26 cellular contexts compared by ENCODE assay signal in genomic region chr1:152806576-152806975, GRCh38. TPM values are rescaled to one million over a fixed set of nuclear protein-coding genes. Genes with fewer than 3 reads are reported as not detected.
"Had no signal": no experiment of that assay in that cellular context is flagged by ENCODE, and none has a peak within 500 bp of the region (broad histone marks: within the 10 kb centered on the region; RNA-seq: fewer than 3 reads in every experiment).

Gene LCE1C (minus strand): TSS chr1:152806651. CDS start chr1:152805478, 1,173 bp downstream.

- H3K4me1 ChIP-seq: SJSA1 had no signal

- DNase-seq: activated CD4-positive, alpha-beta T cell treated with anti-CD3 and anti-CD28 coated beads for 4 hours; activated CD8-positive, alpha-beta memory T cell treated with anti-CD3 and anti-CD28 coated beads, Interleukin-2, amount 50 U/mL, for 4 hours; activated CD8-positive, alpha-beta T cell treated with anti-CD3 and anti-CD28 coated beads for 36 hours; activated naive CD8-positive, alpha-beta T cell treated with anti-CD3 and anti-CD28 coated beads, Interleukin-2, amount 50 U/mL, for 24 hours; amniotic stem cell; cerebellar nuclear complex; MM.1S; NCI-H1105; NCI-H1436; NCI-H1694 treated with DMSO at 0.1 percent for 48 hours; NCI-H2029 treated with DMSO at 0.1 percent for 48 hours; NCI-H526; NCI-H774; RPMI8226; SHP77; SW 1271 had no signal

- H3K36me3 ChIP-seq: SJSA1 had no signal

- H3K27me3 ChIP-seq: SJSA1 had no signal

- H3K4me3 ChIP-seq: SJSA1 had no signal

- H3K27ac ChIP-seq: KMS-11, SJSA1 had no signal

- ATAC-seq: activated CD4-positive, CD25-positive, alpha-beta regulatory T cell treated with anti-CD3 and anti-CD28 coated beads, Interleukin-2, amount 50 U/mL, for 24 hours; activated CD8-positive, alpha-beta T cell treated with anti-CD3 and anti-CD28 coated beads for 36 hours; activated naive CD4-positive, alpha-beta T cell treated with anti-CD3 and anti-CD28 coated beads, Interleukin-2, amount 50 U/mL, for 72 hours; activated naive CD8-positive, alpha-beta T cell treated with anti-CD3 and anti-CD28 coated beads, Interleukin-2, amount 50 U/mL, for 24 hours; Panc1; SK-N-SH treated with all-trans-retinoic acid at 6 μM for 48 hours had no signal

- H3K9me3 ChIP-seq: SJSA1 had no signal

RNA-seq across cellular contexts. Expression of gene LCE1C, which starts in this region (rescaled TPM):
- total RNA-seq: activated CD8-positive, alpha-beta T cell treated with anti-CD3 and anti-CD28 coated beads for 36 hours; activated naive CD4-positive, alpha-beta T cell treated with anti-CD3 and anti-CD28 coated beads, Interleukin-2, amount 50 U/mL, for 72 hours; astrocyte; cardiac septum; NCI-H460; OCI-LY7; SJSA1 had no signal
